Comparison of ENCODE assay signal across 8 cellular contexts in the genomic region with DNA sequence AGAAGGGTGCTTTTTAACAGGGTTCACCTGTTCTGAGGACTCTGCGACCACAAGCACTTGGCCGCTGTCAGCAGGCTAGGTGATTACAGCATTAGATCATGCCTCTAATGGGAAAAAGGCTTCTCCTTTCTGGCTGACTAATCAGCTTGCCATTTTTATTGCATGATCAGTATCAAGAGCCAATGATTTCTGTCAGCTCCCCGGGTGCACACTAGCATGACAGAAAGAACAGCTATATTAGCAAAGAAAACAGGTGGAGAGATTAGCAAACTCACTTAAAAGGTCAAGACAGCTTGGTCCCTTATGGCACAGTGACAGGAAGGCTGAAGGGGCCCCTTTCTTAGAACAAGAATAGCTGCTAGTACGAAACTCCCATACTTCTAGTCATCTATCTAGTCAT.
DNase-seq lines count a peak whose midpoint lies in the region; ATAC-seq and TF ChIP-seq lines count a peak whose summit lies in the region.

No MANE protein-coding gene starts in this region.

- no peaks in the 10 kb centered on the region for H3K27me3 ChIP-seq in gastrocnemius medialis
- H3K27me3 ChIP-seq in ovary: no peaks in the 10 kb centered on the region
- peaks cover 0 to 9% (median 0%) of the 10 kb centered on the region in 7 donors for H3K27me3 ChIP-seq in spleen (replicated peaks in 1 of 7)

- H3K27ac ChIP-seq in gastrocnemius medialis (peak overlapping the region; percentile 5 to 58 (median 50)), ovary (no peak overlapping the region), spleen (no peak overlapping the region)

- no peaks in the 10 kb centered on the region for H3K9me3 ChIP-seq in gastrocnemius medialis
- no peaks in the 10 kb centered on the region for H3K9me3 ChIP-seq in ovary
- H3K9me3 ChIP-seq in spleen: no peaks in the 10 kb centered on the region

- H3K4me3 Mint-ChIP-seq in Calu3 (ENCODE audit: low read depth, unreplicated experiment): no peak overlapping the region
- peak overlapping the region; percentile 1 for H3K4me3 Mint-ChIP-seq in activated T-helper 2 cell treated with anti-CD3 and anti-CD28 coated beads, Interferon-gamma antibody, Interleukin-2, Interleukin-4, amounts not matched to agents 10 μg/mL and 5 μg/mL and 100 μg/mL, durations not matched to agents 14 hours and 24 hours and 36 hours (ENCODE audit: low read depth)
- no peak overlapping the region for H3K4me3 Mint-ChIP-seq in naive thymus-derived CD8-positive, alpha-beta T cell

- peaks cover 36% of the 10 kb centered on the region for H3K4me1 Mint-ChIP-seq in Calu3 (ENCODE audit: low read depth, unreplicated experiment)
- H3K4me1 Mint-ChIP-seq in activated T-helper 2 cell treated with anti-CD3 and anti-CD28 coated beads, Interferon-gamma antibody, Interleukin-2, Interleukin-4, amounts not matched to agents 10 μg/mL and 5 μg/mL and 100 μg/mL, durations not matched to agents 14 hours and 24 hours and 36 hours (ENCODE audit: low read depth): peaks cover 77% of the 10 kb centered on the region
- H3K4me1 Mint-ChIP-seq in naive thymus-derived CD8-positive, alpha-beta T cell: peaks cover 5 to 21% (median 12%) of the 10 kb centered on the region in 4 donors

- TF ChIP-seq CTCF in Calu3 (IDR thresholded peaks at IDR 0.05; ENCODE audit: unreplicated experiment) (no peak), gastrocnemius medialis (IDR thresholded peaks at IDR 0.05 in 4 of 5, conservative IDR thresholded peaks at IDR 0.05 in 1 of 5) (no peak), ovary (IDR thresholded peaks at IDR 0.05) (no peak), spleen (IDR thresholded peaks at IDR 0.05 in 8 of 11, conservative IDR thresholded peaks at IDR 0.05 in 3 of 11) (no peak)

- CTCF ChIA-PET in Calu3 (lab: Charles Lee): interaction anchor here (1.3 to 1.7 kb wide), 3 partner anchors 96 to 241 kb away, joined by 4 to 7 read pairs (median 6); no protein-coding TSS in a partner anchor

- no TSS peak for BruUV-seq in Calu3 (replicated peaks; lab: Mats Ljungman, UMichigan)

- 75 to 81% (median 75%) methylated on average over 4 of the region's 4 CpGs for WGBS in ovary, 3 donors
- 47 to 79% (median 62%) methylated on average over 4 of the region's 4 CpGs for WGBS in spleen, 5 donors

- POLR2A ChIA-PET in naive thymus-derived CD8-positive, alpha-beta T cell (lab: Charles Lee): no interaction called here

- TF ChIP-seq EP300 in ovary (IDR thresholded peaks at IDR 0.05): no peak

- no peaks in the 10 kb centered on the region for H3K36me3 ChIP-seq in gastrocnemius medialis
- no peaks in the 10 kb centered on the region for H3K36me3 ChIP-seq in ovary
- no peaks in the 10 kb centered on the region for H3K36me3 ChIP-seq in spleen

- H3K4me3 ChIP-seq in gastrocnemius medialis (no peak overlapping the region), ovary (no peak overlapping the region), spleen (no peak overlapping the region)

- H3K4me1 ChIP-seq in gastrocnemius medialis (peaks cover 29 to 46% of the 10 kb centered on the region in 2 donors), ovary (ENCODE audit: insufficient read depth) (no peaks in the 10 kb centered on the region), spleen (peaks cover 5 to 41% (median 18%) of the 10 kb centered on the region in 6 donors)

- ATAC-seq in GM19043 (IDR thresholded peaks at IDR 0.05; ENCODE audit: low read depth, unreplicated experiment): peak; percentile 52
- ATAC-seq in HG03280 (IDR thresholded peaks at IDR 0.05; ENCODE audit: unreplicated experiment): peak; percentile 38
- peak; percentile 81 to 90 for ATAC-seq in gastrocnemius medialis
- no peak for ATAC-seq in naive thymus-derived CD8-positive, alpha-beta T cell

- H3K27ac Mint-ChIP-seq in Calu3 (ENCODE audit: unreplicated experiment): no peak overlapping the region
- peak overlapping the region; percentile 88 for H3K27ac Mint-ChIP-seq in activated T-helper 2 cell treated with anti-CD3 and anti-CD28 coated beads, Interferon-gamma antibody, Interleukin-2, Interleukin-4, amounts not matched to agents 10 μg/mL and 5 μg/mL and 100 μg/mL, durations not matched to agents 14 hours and 24 hours and 36 hours
- H3K27ac Mint-ChIP-seq in naive thymus-derived CD8-positive, alpha-beta T cell: no peak overlapping the region

- in situ Hi-C loops in gastrocnemius medialis (cut with MboI; ENCODE audit: low sequenced_read_pairs in 4 of 4): loop anchor here (10.0 kb wide), 4 partner anchors 231 to 331 kb away; partner anchors contain the start of gene RBPJ (in 2 of the 4)

- no peaks in the 10 kb centered on the region for H3K9me3 Mint-ChIP-seq in Calu3 (ENCODE audit: low read depth, unreplicated experiment)
- peaks cover 9% of the 10 kb centered on the region for H3K9me3 Mint-ChIP-seq in activated T-helper 2 cell treated with anti-CD3 and anti-CD28 coated beads, Interferon-gamma antibody, Interleukin-2, Interleukin-4, amounts not matched to agents 10 μg/mL and 5 μg/mL and 100 μg/mL, durations not matched to agents 14 hours and 24 hours and 36 hours
- H3K9me3 Mint-ChIP-seq in naive thymus-derived CD8-positive, alpha-beta T cell: peaks cover 0 to 2% (median 0%) of the 10 kb centered on the region in 9 donors

- intact Hi-C loops in Calu3 (cut with micrococcal nuclease; ENCODE audit: unreplicated experiment) (loop anchor here (2.0 to 5.0 kb wide), 4 partner anchors 77 to 328 kb away; no protein-coding TSS in a partner anchor), gastrocnemius medialis (cut with DNase I; ENCODE audit: low total_unique reads) (loop anchor here (2.0 to 10.0 kb wide), 5 partner anchors 159 to 327 kb away; no protein-coding TSS in a partner anchor), ovary (cut with DNase I) (loop anchor here in 1 of 4 donors (5.0 kb wide), 1 partner anchor 328 kb away; no protein-coding TSS in a partner anchor), spleen (cut with DNase I; ENCODE audit: low total_unique reads) (loop anchor here (5.0 to 10.0 kb wide), 2 partner anchors 221 to 328 kb away; no protein-coding TSS in a partner anchor)
- intact Hi-C loops in activated T-helper 2 cell treated with anti-CD3 and anti-CD28 coated beads, Interferon-gamma antibody, Interleukin-2, Interleukin-4, amounts not matched to agents 10 μg/mL and 5 μg/mL and 100 μg/mL, durations not matched to agents 14 hours and 24 hours and 36 hours (cut with micrococcal nuclease): loop anchor here (1.0 kb wide), 2 partner anchors 10 to 235 kb away; no protein-coding TSS in a partner anchor

- H3K36me3 Mint-ChIP-seq in Calu3 (ENCODE audit: insufficient read depth, unreplicated experiment): no peaks in the 10 kb centered on the region
- peaks cover 13% of the 10 kb centered on the region for H3K36me3 Mint-ChIP-seq in activated T-helper 2 cell treated with anti-CD3 and anti-CD28 coated beads, Interferon-gamma antibody, Interleukin-2, Interleukin-4, amounts not matched to agents 10 μg/mL and 5 μg/mL and 100 μg/mL, durations not matched to agents 14 hours and 24 hours and 36 hours (ENCODE audit: low read depth)
- H3K36me3 Mint-ChIP-seq in naive thymus-derived CD8-positive, alpha-beta T cell: no peaks in the 10 kb centered on the region

- peak; percentile 25 for DNase-seq in Calu3
- DNase-seq in activated T-helper 2 cell treated with anti-CD3 and anti-CD28 coated beads, Interferon-gamma antibody, Interleukin-2, Interleukin-4, amounts not matched to agents 10 μg/mL and 5 μg/mL and 100 μg/mL, durations not matched to agents 14 hours and 24 hours and 36 hours (ENCODE audit: low spot score): no peak
- DNase-seq in gastrocnemius medialis: peak; percentile 38 to 63
- DNase-seq in ovary: no peak
- DNase-seq in naive thymus-derived CD8-positive, alpha-beta T cell: no peak
- no peak for DNase-seq in spleen

- TF ChIP-seq POLR2A in gastrocnemius medialis (IDR thresholded peaks at IDR 0.05) (no peak), ovary (IDR thresholded peaks at IDR 0.05) (no peak), spleen (IDR thresholded peaks at IDR 0.05) (no peak)

- peaks cover 12% of the 10 kb centered on the region for H3K27me3 Mint-ChIP-seq in Calu3 (ENCODE audit: unreplicated experiment)
- no peaks in the 10 kb centered on the region for H3K27me3 Mint-ChIP-seq in activated T-helper 2 cell treated with anti-CD3 and anti-CD28 coated beads, Interferon-gamma antibody, Interleukin-2, Interleukin-4, amounts not matched to agents 10 μg/mL and 5 μg/mL and 100 μg/mL, durations not matched to agents 14 hours and 24 hours and 36 hours (ENCODE audit: low read depth)
- H3K27me3 Mint-ChIP-seq in naive thymus-derived CD8-positive, alpha-beta T cell: peaks cover 6 to 47% (median 18%) of the 10 kb centered on the region in 5 donors

Comparison
In these comparisons a context has a peak if more than half of its experiments do, and no peak if none do; other contexts are left out.
1. DNase-seq: peak in Calu3 (single experiment) and gastrocnemius medialis (2 of 2); none in activated T-helper 2 cell treated with anti-CD3 and anti-CD28 coated beads, Interferon-gamma antibody, Interleukin-2, Interleukin-4, amounts not matched to agents 10 μg/mL and 5 μg/mL and 100 μg/mL, durations not matched to agents 14 hours and 24 hours and 36 hours (single experiment), ovary (0 of 5), naive thymus-derived CD8-positive, alpha-beta T cell (0 of 10) and spleen (single experiment).
2. ATAC-seq: peak in GM19043 (single experiment), HG03280 (single experiment) and gastrocnemius medialis (2 of 2); none in naive thymus-derived CD8-positive, alpha-beta T cell (0 of 2).
3. H3K27ac ChIP-seq: peak in gastrocnemius medialis (4 of 4); none in ovary (0 of 2) and spleen (0 of 8).